2 cellular contexts compared by ENCODE assay signal in genomic region chr2:195457873-195458272, GRCh38.
TF ChIP-seq lines count a peak whose summit lies in the region.

No MANE protein-coding gene starts in this region.

TF ChIP-seq in IMR-90, 13 proteins besides CTCF, POLR2A, EP300 and RAD21:
- TF ChIP-seq MAFK (IDR thresholded peaks at IDR 0.05; ENCODE audit: low read depth, low read length): no peak
- TF ChIP-seq RCOR1 (IDR thresholded peaks at IDR 0.05; ENCODE audit: insufficient replicate concordance, low read length): no peak
- TF ChIP-seq CEBPB (IDR thresholded peaks at IDR 0.05; ENCODE audit: low read depth, low read length): no peak
- TF ChIP-seq NFE2L2 (IDR thresholded peaks at IDR 0.05; ENCODE audit: low read depth, low read length): no peak
- TF ChIP-seq SMC3 (IDR thresholded peaks at IDR 0.05; ENCODE audit: low read depth, low read length): no peak
- no peak for TF ChIP-seq MAZ (IDR thresholded peaks at IDR 0.05; ENCODE audit: borderline replicate concordance, low read depth, low read length)
TF ChIP-seq in IMR-90: peak in this region for 0.

TF ChIP-seq in K562, 482 proteins besides CTCF, POLR2A, EP300 and RAD21:
- TF ChIP-seq HMBOX1 (IDR thresholded peaks at IDR 0.05) (no peak), PHF8 (IDR thresholded peaks at IDR 0.05; ENCODE audit: borderline replicate concordance, low read length) (no peak), MIER1 (IDR thresholded peaks at IDR 0.05; ENCODE audit: low read depth) (no peak), FOXO4 (CRISPR knock-in tag; IDR thresholded peaks at IDR 0.05) (no peak), ZBTB9 (CRISPR knock-in tag; IDR thresholded peaks at IDR 0.05) (no peak), ZBTB7A (IDR thresholded peaks at IDR 0.05; ENCODE audit: borderline replicate concordance, control insufficient read depth, low read depth, low read length) (no peak), ZNF146 (CRISPR knock-in tag; IDR thresholded peaks at IDR 0.05; ENCODE audit: unreplicated experiment) (no peak), PHTF2 (CRISPR knock-in tag; IDR thresholded peaks at IDR 0.05) (no peak), HNRNPLL (IDR thresholded peaks at IDR 0.05; ENCODE audit: low read depth, low read length, poor library complexity, severe bottlenecking) (no peak), GTF2A2 (tag; IDR thresholded peaks at IDR 0.05) (no peak), ZBTB12 (CRISPR knock-in tag; IDR thresholded peaks at IDR 0.05) (no peak)
